Comparison of ENCODE assay signal across 17 cellular contexts in genomic region chr2:75146221-75146902, GRCh38. TPM values are rescaled to one million over a fixed set of nuclear protein-coding genes. Genes with fewer than 3 reads are reported as not detected.
"Had no signal": no experiment of that assay in that cellular context is flagged by ENCODE, and none has a peak within 500 bp of the region (broad histone marks: within the 10 kb centered on the region; RNA-seq: fewer than 3 reads in every experiment).

No MANE protein-coding gene starts in this region.

- H3K4me3 ChIP-seq: lower lobe of right lung, skin epidermis, stomach had no signal

- H3K27ac ChIP-seq: lower lobe of right lung, parathyroid adenoma, stomach had no signal

- H2AFZ ChIP-seq: parathyroid adenoma had no signal

- H3K27me3 ChIP-seq: stomach had no signal

- H3K9ac ChIP-seq: parathyroid adenoma had no signal

- FAIRE-seq: bronchial epithelial cell had no signal

- DNase-seq: activated CD4-positive, alpha-beta T cell treated with anti-CD3 and anti-CD28 coated beads for 48 hours; activated naive CD4-positive, alpha-beta T cell treated with anti-CD3 and anti-CD28 coated beads for 36 hours; amniotic stem cell; endodermal cell; erythroblast; foreskin melanocyte; head of caudate nucleus; left cardiac atrium; lower lobe of right lung; stimulated activated CD4-positive, alpha-beta T cell treated with anti-CD3 and anti-CD28 coated beads, Interleukin-4, amount 100 ng/mL, for 4 hours; stomach had no signal

- H3K4me1 ChIP-seq: lower lobe of right lung, parathyroid adenoma, stomach had no signal

- H3K36me3 ChIP-seq: lower lobe of right lung, stomach had no signal

- H3K79me2 ChIP-seq: parathyroid adenoma had no signal

- H3K9me3 ChIP-seq: lower lobe of right lung had no signal

RNA-seq across cellular contexts. Expression of gene TACR1, which starts 53.0 kb away (rescaled TPM):
- total RNA-seq: activated naive CD4-positive, alpha-beta T cell treated with anti-CD3 and anti-CD28 coated beads for 36 hours; bronchial epithelial cell; chondrocyte; dermis microvascular lymphatic vessel endothelial cell; myocyte had no signal
